ENCODE assay signal across 8 cellular contexts in the genomic region with DNA sequence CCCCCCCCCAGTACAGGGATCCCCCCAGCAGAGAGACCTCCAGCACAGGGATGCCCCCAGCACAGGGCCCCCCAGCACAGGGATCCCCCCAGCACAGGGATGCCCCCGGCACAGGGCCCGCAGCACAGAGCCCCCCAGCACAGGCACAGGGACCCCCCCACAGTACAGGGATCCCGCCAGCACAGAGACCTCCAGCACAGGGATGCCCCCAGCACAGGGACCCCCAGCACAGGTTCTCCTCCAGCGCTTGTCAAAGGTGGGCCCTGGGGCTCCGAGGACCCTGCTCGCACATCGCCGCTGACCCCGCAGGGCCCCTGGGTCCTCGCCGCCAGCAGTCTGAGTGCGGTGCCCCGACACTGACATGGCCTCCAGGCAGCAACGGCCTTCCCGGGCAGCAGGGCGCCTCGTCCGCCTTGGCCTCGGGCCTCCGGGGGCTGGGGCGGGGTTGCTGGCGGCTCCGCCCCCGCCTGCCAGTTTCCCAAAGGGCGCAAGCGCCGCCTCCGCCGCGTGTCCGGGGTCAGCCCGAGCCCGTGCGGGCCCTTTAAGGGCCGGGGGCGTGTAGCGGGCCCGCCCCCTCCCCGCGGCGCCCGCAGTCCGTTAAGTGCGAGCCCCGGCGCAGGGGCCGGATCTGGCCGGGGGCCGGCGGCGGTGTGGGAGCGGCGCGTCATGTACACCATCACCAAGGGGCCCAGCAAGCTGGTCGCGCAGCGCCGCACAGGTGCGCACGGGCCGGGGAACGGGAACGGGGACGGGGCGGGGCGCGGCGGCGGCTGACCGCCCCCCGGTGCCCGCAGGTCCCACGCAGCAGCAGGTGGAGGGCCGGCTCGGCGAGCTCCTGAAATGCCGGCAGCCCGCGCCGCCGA. TPM values are rescaled to one million over a fixed set of nuclear protein-coding genes. Genes with fewer than 3 reads are reported as not detected.
DNase-seq lines count a peak whose midpoint lies in the region; ATAC-seq lines count a peak whose summit lies in the region.

A gene with protein sequence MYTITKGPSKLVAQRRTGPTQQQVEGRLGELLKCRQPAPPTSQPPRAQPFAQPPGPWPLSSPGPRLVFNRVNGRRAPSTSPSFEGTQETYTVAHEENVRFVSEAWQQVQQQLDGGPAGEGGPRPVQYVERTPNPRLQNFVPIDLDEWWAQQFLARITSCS (plus strand): TSS at position 503 of the 863 bp plus-strand sequence. CDS start 164 bp downstream, at position 667.

- no peaks in the 10 kb centered on the region for H3K27me3 Mint-ChIP-seq in activated naive CD4-positive, alpha-beta T cell treated with anti-CD3 and anti-CD28 coated beads, Interleukin-2, amount 50 U/mL, for 24 hours

- peak within 1 kb of the TSS; percentile 62 for H3K4me3 ChIP-seq in Jurkat, Clone E6-1 (ENCODE audit: low read length)
- H3K4me3 ChIP-seq in SJSA1 (peak within 1 kb of the TSS; percentile 56), thymus (ENCODE audit: low read length) (peak within 1 kb of the TSS; percentile 64)

- peaks cover 11% of the 10 kb centered on the region for H3K4me1 Mint-ChIP-seq in activated naive CD4-positive, alpha-beta T cell treated with anti-CD3 and anti-CD28 coated beads, Interleukin-2, amount 50 U/mL, for 24 hours

- H3K27ac Mint-ChIP-seq in activated naive CD4-positive, alpha-beta T cell treated with anti-CD3 and anti-CD28 coated beads, Interleukin-2, amount 50 U/mL, for 24 hours, result no peak within 1 kb of the TSS

- peak; percentile 32 for ATAC-seq in GM21367 (IDR thresholded peaks at IDR 0.05; ENCODE audit: unreplicated experiment)

- H3K27ac ChIP-seq in SJSA1 (no peak within 1 kb of the TSS), thymus (ENCODE audit: low read depth) (peak within 1 kb of the TSS; percentile 52)

- H3K4me1 ChIP-seq in SJSA1 (replicated peaks) (peaks cover 18% of the 10 kb centered on the region), thymus (ENCODE audit: control insufficient read depth, insufficient read depth, low read length) (peaks cover 10% of the 10 kb centered on the region)

- 2% methylated on average over 81 of the region's 81 CpGs for WGBS in thymus

- peak; percentile 92 for DNase-seq in COLO668 (lab: John Stamatoyannopoulos, UW; ENCODE audit: unreplicated experiment)
- DNase-seq in Jurkat, Clone E6-1 (ENCODE audit: low read depth, low spot score), result peak; percentile 52
- peak; percentile 55 to 71 for DNase-seq in SJSA1 (ENCODE audit: low read depth in 1 of 2, low spot score in 2 of 2)
- no peak for DNase-seq in glomerular endothelial cell (ENCODE audit: extremely low read depth, low read depth, low spot score)
- DNase-seq in occipital lobe (lab: John Stamatoyannopoulos, UW), result peak; percentile 70

- H3K27me3 ChIP-seq in SJSA1 (replicated peaks) (peaks cover 15% of the 10 kb centered on the region), thymus (ENCODE audit: control insufficient read depth, insufficient read depth) (peaks cover 26% of the 10 kb centered on the region)

- H3K4me3 Mint-ChIP-seq in activated naive CD4-positive, alpha-beta T cell treated with anti-CD3 and anti-CD28 coated beads, Interleukin-2, amount 50 U/mL, for 24 hours, result peak within 1 kb of the TSS; percentile 80

- H3K9me3 ChIP-seq in SJSA1 (replicated peaks), result peaks cover 4% of the 10 kb centered on the region
- H3K9me3 ChIP-seq in thymus (ENCODE audit: control insufficient read depth), result no peaks in the 10 kb centered on the region

- H3K36me3 ChIP-seq in SJSA1 (no peaks in the 10 kb centered on the region; the same call in 1 of the 2 replicates), thymus (ENCODE audit: control insufficient read depth, insufficient read depth) (no peaks in the 10 kb centered on the region)

- H3K36me3 Mint-ChIP-seq in activated naive CD4-positive, alpha-beta T cell treated with anti-CD3 and anti-CD28 coated beads, Interleukin-2, amount 50 U/mL, for 24 hours, result no peaks in the 10 kb centered on the region

- no peaks in the 10 kb centered on the region for H3K9me3 Mint-ChIP-seq in activated naive CD4-positive, alpha-beta T cell treated with anti-CD3 and anti-CD28 coated beads, Interleukin-2, amount 50 U/mL, for 24 hours

RNA-seq across cellular contexts. Expression of the gene that starts here (rescaled TPM):
- 35.9 TPM for polyA plus RNA-seq in Jurkat, Clone E6-1 (2012; ENCODE audit: insufficient read depth, insufficient read length)
- 3.0 TPM in 1 of 2 replicates, not detected in the other for total RNA-seq in SJSA1 (2014; rRNA removed; shearing (Covaris generic))
- total RNA-seq in glomerular endothelial cell, result 24.1 and 25.7 TPM in 2 replicates
- 8.9 TPM for total RNA-seq in occipital lobe
- 25.2 TPM for polyA plus RNA-seq in thymus
